Comparison of ENCODE assay signal across 28 cellular contexts in the genomic region with DNA sequence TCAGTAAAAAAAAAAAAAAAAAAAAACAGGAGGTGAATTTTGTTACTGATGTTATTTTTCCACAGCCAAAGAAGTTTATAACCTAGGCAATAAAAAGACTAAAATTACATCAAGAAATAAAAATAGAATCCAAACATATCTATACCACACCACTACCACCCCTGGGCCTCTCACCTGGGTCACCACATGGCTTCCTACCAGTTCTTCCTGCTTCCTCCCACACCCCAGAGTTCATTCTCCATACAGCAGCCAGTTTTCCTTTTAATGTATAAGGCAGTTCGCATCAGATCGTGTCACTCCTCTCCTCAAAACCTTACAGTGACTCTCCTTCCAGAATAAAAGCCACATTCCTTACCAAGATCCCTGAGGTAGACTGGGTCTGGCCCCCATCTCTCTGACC. TPM values are rescaled to one million over a fixed set of nuclear protein-coding genes. Genes with fewer than 3 reads are reported as not detected.
"Had no signal": no experiment of that assay in that cellular context is flagged by ENCODE, and none has a peak within 500 bp of the region (broad histone marks: within the 10 kb centered on the region; RNA-seq: fewer than 3 reads in every experiment).

No MANE protein-coding gene starts in this region.

- H3K9me3 Mint-ChIP-seq: IgD-negative memory B cell had no signal

- ATAC-seq: K562, Panc1, PC-3 had no signal

- H3K27me3 Mint-ChIP-seq: IgD-negative memory B cell had no signal

- H3K36me3 Mint-ChIP-seq: IgD-negative memory B cell had no signal

- H3K4me1 Mint-ChIP-seq: IgD-negative memory B cell had no signal

- H3K9me2 ChIP-seq: SK-N-SH had no signal

- H3K4me3 Mint-ChIP-seq: IgD-negative memory B cell had no signal

- H3K9me3 ChIP-seq: SK-N-SH had no signal

- DNase-seq: Kasumi-1; MV-4-11; NCI-H1048; NCI-H1105; NCI-H1417; NCI-H1436 treated with DMSO at 0.1 percent for 48 hours; NCI-H1694; NCI-H187 treated with DMSO at 0.1 percent for 48 hours; NCI-H2029 treated with DMSO at 0.1 percent for 48 hours; NCI-H2227 treated with DMSO at 0.1 percent for 48 hours; NCI-H524; NCI-H526 treated with DMSO at 0.1 percent for 48 hours; NCI-H748 treated with DMSO at 0.1 percent for 48 hours; NK-92 treated with Interleukin-12 subunit alpha and Interleukin-12 subunit beta, amount 100 ng/mL, for 24 hours; PC-3; SHP77; SK-N-SH; SW 1271 had no signal

- H3K9ac ChIP-seq: KMS-11, SK-N-SH had no signal

- H3K4me2 ChIP-seq: KMS-11, SK-N-SH had no signal

- H3K27ac Mint-ChIP-seq: IgD-negative memory B cell had no signal

- H3K4me3 ChIP-seq: K562 had no signal

- H3K27ac ChIP-seq: HL-60, KMS-11, RWPE1 had no signal

- FAIRE-seq: HTR-8/SVneo, K562 had no signal

RNA-seq across cellular contexts. Expression of gene ROS1, which starts 23.9 kb away (rescaled TPM):
- total RNA-seq: NCI-H460, OCI-LY7, SK-MEL-5 had no signal
- polyA plus RNA-seq: IgD-negative memory B cell, K562 had no signal
